Comparison of ENCODE assay signal across 19 cellular contexts in the genomic region with DNA sequence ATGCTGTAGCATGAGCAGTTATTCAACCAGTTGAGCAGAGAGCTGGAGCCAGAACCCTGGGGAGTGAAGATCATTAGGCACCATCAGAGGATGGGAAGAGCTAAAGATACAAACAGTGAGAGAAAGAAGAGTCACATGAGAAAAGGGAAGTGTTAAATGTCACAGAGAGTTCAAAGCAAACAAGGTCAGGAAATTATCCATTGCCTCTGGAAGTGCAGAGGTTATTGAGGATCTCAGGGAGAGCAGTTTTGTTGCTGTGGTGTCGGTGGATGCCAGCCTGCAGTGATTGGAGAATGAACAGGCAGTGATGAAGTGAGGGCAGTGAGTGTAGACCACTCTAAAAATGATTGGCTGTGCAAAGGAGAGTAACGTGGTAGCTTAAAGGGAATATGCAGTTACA. TPM values are rescaled to one million over a fixed set of nuclear protein-coding genes. Genes with fewer than 3 reads are reported as not detected.
DNase-seq lines count a peak whose midpoint lies in the region; ATAC-seq and TF ChIP-seq lines count a peak whose summit lies in the region.
"Had no signal": no experiment of that assay in that cellular context is flagged by ENCODE, and none has a peak within 500 bp of the region (broad histone marks: within the 10 kb centered on the region; RNA-seq: fewer than 3 reads in every experiment).

No MANE protein-coding gene starts in this region.

- H3K27ac ChIP-seq in right cardiac atrium (ENCODE audit: low read length) (peak overlapping the region; percentile 23), heart left ventricle (peak overlapping the region in 4 of 12 donors; percentile 5 to 91 (median 28)), ascending aorta (peak overlapping the region; percentile 44 to 51), gastroesophageal sphincter (peak overlapping the region in 3 of 4 donors; percentile 58 to 96 (median 67)), vagina (peak overlapping the region; percentile 50)

- no peaks in the 10 kb centered on the region for H3K4me1 Mint-ChIP-seq in activated T-cell treated with anti-CD3 and anti-CD28 coated beads, Interleukin-2, amount 50 U/mL, for 4 hours (ENCODE audit: low read depth)
- H3K4me1 Mint-ChIP-seq: CD4-positive, CD25-positive, alpha-beta regulatory T cell had no signal

- ATAC-seq in right cardiac atrium (peak in 1 of 2 donors; percentile 14), heart left ventricle (no peak), gastroesophageal sphincter (no peak), mucosa of descending colon (no peak)
- ATAC-seq in activated T-cell treated with anti-CD3 and anti-CD28 coated beads, Interleukin-2, amount 50 U/mL, for 4 hours = no peak
- ATAC-seq: Right ventricle myocardium inferior had no signal

- intact Hi-C loops in right cardiac atrium (cut with DNase I) = no loop called here
- intact Hi-C loops in heart left ventricle (cut with DNase I) = no loop called here
- intact Hi-C loops in ascending aorta (cut with DNase I) = no loop called here
- intact Hi-C loops in vagina (cut with DNase I) = no loop called here
- intact Hi-C loops in mucosa of descending colon (cut with DNase I, micrococcal nuclease) = no loop called here

- H3K4me1 ChIP-seq in right cardiac atrium (ENCODE audit: control insufficient read depth, insufficient read depth, low read length) = peaks cover 2% of the 10 kb centered on the region
- peaks cover 0 to 72% (median 43%) of the 10 kb centered on the region in 12 donors for H3K4me1 ChIP-seq in heart left ventricle
- peaks cover 6 to 28% of the 10 kb centered on the region in 2 donors for H3K4me1 ChIP-seq in ascending aorta
- peaks cover 33 to 98% (median 40%) of the 10 kb centered on the region in 3 donors for H3K4me1 ChIP-seq in gastroesophageal sphincter
- peaks cover 63% of the 10 kb centered on the region for H3K4me1 ChIP-seq in vagina
- no peaks in the 10 kb centered on the region for H3K4me1 ChIP-seq in mucosa of descending colon (ENCODE audit: low read depth)

- H3K27me3 ChIP-seq in right cardiac atrium (ENCODE audit: control insufficient read depth, insufficient read depth) (no peaks in the 10 kb centered on the region), heart left ventricle (no peaks in the 10 kb centered on the region), ascending aorta (no peaks in the 10 kb centered on the region), gastroesophageal sphincter (no peaks in the 10 kb centered on the region), vagina (no peaks in the 10 kb centered on the region)

- DNase-seq in right cardiac atrium = no peak
- no peak for DNase-seq in heart left ventricle
- no peak for DNase-seq in ascending aorta (ENCODE audit: low spot score in 2 of 2)
- no peak for DNase-seq in vagina (ENCODE audit: extremely low spot score in 2 of 2)
- no peak for DNase-seq in mucosa of descending colon
- no peak for DNase-seq in activated T-cell treated with anti-CD3 and anti-CD28 coated beads, Interleukin-2, amount 50 U/mL, for 4 hours
- no peak for DNase-seq in NCI-H526 treated with DMSO at 0.1 percent for 48 hours (lab: John Stamatoyannopoulos, UW)
- DNase-seq: CD4-positive, CD25-positive, alpha-beta regulatory T cell; EL; GF-D8; NCI-H1105 treated with DMSO at 0.1 percent for 48 hours; NCI-H1694; NCI-H226; NCI-H510A treated with DMSO at 0.1 percent for 48 hours; NCI-H82 had no signal

- H3K9me3 ChIP-seq in right cardiac atrium (ENCODE audit: control insufficient read depth, low read length) (no peaks in the 10 kb centered on the region), heart left ventricle (no peaks in the 10 kb centered on the region), ascending aorta (no peaks in the 10 kb centered on the region), gastroesophageal sphincter (no peaks in the 10 kb centered on the region), vagina (no peaks in the 10 kb centered on the region), mucosa of descending colon (no peaks in the 10 kb centered on the region)

- TF ChIP-seq POLR2A in heart left ventricle (IDR thresholded peaks at IDR 0.05) (no peak), gastroesophageal sphincter (IDR thresholded peaks at IDR 0.05) (no peak), vagina (IDR thresholded peaks at IDR 0.05) (no peak)

- TF ChIP-seq EP300 in gastroesophageal sphincter (IDR thresholded peaks at IDR 0.05) = no peak

- no peak overlapping the region for H3K4me3 Mint-ChIP-seq in activated T-cell treated with anti-CD3 and anti-CD28 coated beads, Interleukin-2, amount 50 U/mL, for 4 hours
- H3K4me3 Mint-ChIP-seq: CD4-positive, CD25-positive, alpha-beta regulatory T cell had no signal

- peaks cover 0 to 41% (median 15%) of the 10 kb centered on the region in 9 donors for H3K36me3 ChIP-seq in heart left ventricle
- H3K36me3 ChIP-seq in ascending aorta = peaks cover 28 to 62% of the 10 kb centered on the region in 2 donors
- H3K36me3 ChIP-seq in gastroesophageal sphincter = peaks cover 0 to 61% of the 10 kb centered on the region in 2 donors
- peaks cover 0 to 14% of the 10 kb centered on the region in 2 donors for H3K36me3 ChIP-seq in vagina
- no peaks in the 10 kb centered on the region for H3K36me3 ChIP-seq in mucosa of descending colon (ENCODE audit: low read depth)

- TF ChIP-seq CTCF in heart left ventricle (IDR thresholded peaks at IDR 0.05) (no peak), ascending aorta (IDR thresholded peaks at IDR 0.05) (no peak), gastroesophageal sphincter (IDR thresholded peaks at IDR 0.05) (no peak), vagina (IDR thresholded peaks at IDR 0.05) (no peak), mucosa of descending colon (IDR thresholded peaks at IDR 0.05) (no peak)

- WGBS in right cardiac atrium = 46% methylated on average over 2 of the region's 2 CpGs
- WGBS in heart left ventricle, 4 donors = 42 to 52% (median 52%) methylated on average over 2 of the region's 2 CpGs
- 53 to 66% methylated on average over 2 of the region's 2 CpGs for WGBS in gastroesophageal sphincter (ENCODE audit: low coverage in 1 of 2), 2 donors

- no peaks in the 10 kb centered on the region for H3K36me3 Mint-ChIP-seq in activated T-cell treated with anti-CD3 and anti-CD28 coated beads, Interleukin-2, amount 50 U/mL, for 4 hours (ENCODE audit: insufficient read depth)
- H3K36me3 Mint-ChIP-seq: CD4-positive, CD25-positive, alpha-beta regulatory T cell had no signal

- H3K9me3 Mint-ChIP-seq in activated T-cell treated with anti-CD3 and anti-CD28 coated beads, Interleukin-2, amount 50 U/mL, for 4 hours = no peaks in the 10 kb centered on the region

- H3K4me3 ChIP-seq in right cardiac atrium (ENCODE audit: low read length) (no peak overlapping the region), heart left ventricle (no peak overlapping the region), ascending aorta (no peak overlapping the region), gastroesophageal sphincter (no peak overlapping the region), vagina (no peak overlapping the region), mucosa of descending colon (no peak overlapping the region)

- peaks cover 4% of the 10 kb centered on the region for H3K27me3 Mint-ChIP-seq in activated T-cell treated with anti-CD3 and anti-CD28 coated beads, Interleukin-2, amount 50 U/mL, for 4 hours (ENCODE audit: low read depth)
- H3K27me3 Mint-ChIP-seq: CD4-positive, CD25-positive, alpha-beta regulatory T cell had no signal

RNA-seq across cellular contexts. Expression of a gene that starts 17.7 kb away (rescaled TPM):
- total RNA-seq in right cardiac atrium = 100 to 1,000 TPM; 343 to 386 (median 355) TPM
- 492 TPM for polyA plus RNA-seq in right cardiac atrium
- total RNA-seq in heart left ventricle = 100 to 1,000 TPM; 163 to 829 (median 250) TPM
- 100 to 1,000 TPM; 215 to 400 TPM for polyA plus RNA-seq in heart left ventricle
- total RNA-seq in ascending aorta = 830 TPM
- total RNA-seq in gastroesophageal sphincter = 1,000 to 10,000 TPM; 1,558 to 2,335 (median 1,828) TPM
- 558 TPM for total RNA-seq in vagina
- 100 to 1,000 TPM in 1 of 3 donors, 10 to 100 TPM in 2; 33.6 to 544 (median 78.4) TPM for total RNA-seq in mucosa of descending colon
- total RNA-seq in activated T-cell treated with anti-CD3 and anti-CD28 coated beads, Interleukin-2, amount 50 U/mL, for 4 hours = under 1 TPM; 0.30 to 0.53 (median 0.49) TPM
- total RNA-seq: CD4-positive, CD25-positive, alpha-beta regulatory T cell; SK-MEL-5 had no signal
- polyA plus RNA-seq: BJ; CD4-positive, CD25-positive, alpha-beta regulatory T cell had no signal

Comparison
In these comparisons a context has a peak if more than half of its experiments do, and no peak if none do; other contexts are left out.
1. RNA of a gene that starts 17.7 kb away (total RNA-seq): 1,558 to 2,335 TPM in gastroesophageal sphincter, 830 TPM in ascending aorta (single experiment), 558 TPM in vagina (single experiment), 343 to 386 TPM in right cardiac atrium, 163 to 829 TPM in heart left ventricle and 33.6 to 544 TPM in mucosa of descending colon; 0.30 to 0.53 TPM in activated T-cell treated with anti-CD3 and anti-CD28 coated beads, Interleukin-2, amount 50 U/mL, for 4 hours; every median in the first group is over 10 times any median in the second.